Comparison of ENCODE assay signal across 1 cellular context in the genomic region with DNA sequence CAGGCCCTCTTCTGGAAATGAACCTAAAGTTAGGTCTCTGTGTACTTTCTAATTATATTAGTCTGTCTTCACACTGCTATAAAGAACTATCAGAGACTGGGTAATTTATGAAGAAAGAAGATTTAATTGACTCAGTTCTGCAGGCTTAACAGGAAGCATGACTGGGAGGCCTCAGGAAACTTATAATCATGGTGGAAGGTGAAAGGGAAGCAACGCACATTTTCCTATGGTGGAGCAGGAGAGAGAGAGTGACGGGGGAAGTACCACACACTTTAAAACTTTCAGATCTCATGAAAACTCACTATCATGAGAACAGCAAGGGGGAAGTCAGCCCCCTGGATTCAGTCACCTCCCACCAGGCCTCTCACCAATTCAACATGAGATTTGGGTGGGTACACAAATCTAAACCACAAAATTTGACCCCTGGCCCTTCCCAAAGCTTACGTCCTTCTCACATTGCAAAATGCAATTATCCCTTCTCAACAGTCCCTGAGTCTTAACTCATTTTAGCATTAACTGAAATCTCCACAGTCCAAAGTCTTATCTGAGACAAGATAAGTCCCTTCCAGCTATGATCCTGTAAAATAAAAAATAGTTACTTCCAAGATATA.
TF ChIP-seq lines count a peak whose summit lies in the region.

No MANE protein-coding gene starts in this region.

TF ChIP-seq in SK-N-SH treated with all-trans-retinoic acid at 6 μM for 48 hours, 23 proteins besides CTCF, POLR2A, EP300 and RAD21 (continued from another document):
- TF ChIP-seq, protein P1, sequence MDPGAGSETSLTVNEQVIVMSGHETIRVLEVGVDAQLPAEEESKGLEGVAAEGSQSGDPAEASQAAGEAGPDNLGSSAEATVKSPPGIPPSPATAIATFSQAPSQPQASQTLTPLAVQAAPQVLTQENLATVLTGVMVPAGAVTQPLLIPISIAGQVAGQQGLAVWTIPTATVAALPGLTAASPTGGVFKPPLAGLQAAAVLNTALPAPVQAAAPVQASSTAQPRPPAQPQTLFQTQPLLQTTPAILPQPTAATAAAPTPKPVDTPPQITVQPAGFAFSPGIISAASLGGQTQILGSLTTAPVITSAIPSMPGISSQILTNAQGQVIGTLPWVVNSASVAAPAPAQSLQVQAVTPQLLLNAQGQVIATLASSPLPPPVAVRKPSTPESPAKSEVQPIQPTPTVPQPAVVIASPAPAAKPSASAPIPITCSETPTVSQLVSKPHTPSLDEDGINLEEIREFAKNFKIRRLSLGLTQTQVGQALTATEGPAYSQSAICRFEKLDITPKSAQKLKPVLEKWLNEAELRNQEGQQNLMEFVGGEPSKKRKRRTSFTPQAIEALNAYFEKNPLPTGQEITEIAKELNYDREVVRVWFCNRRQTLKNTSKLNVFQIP (CRISPR knock-in tag; IDR thresholded peaks at IDR 0.05; ENCODE audit: borderline replicate concordance, low read depth), result no peak
- TF ChIP-seq, protein P2, sequence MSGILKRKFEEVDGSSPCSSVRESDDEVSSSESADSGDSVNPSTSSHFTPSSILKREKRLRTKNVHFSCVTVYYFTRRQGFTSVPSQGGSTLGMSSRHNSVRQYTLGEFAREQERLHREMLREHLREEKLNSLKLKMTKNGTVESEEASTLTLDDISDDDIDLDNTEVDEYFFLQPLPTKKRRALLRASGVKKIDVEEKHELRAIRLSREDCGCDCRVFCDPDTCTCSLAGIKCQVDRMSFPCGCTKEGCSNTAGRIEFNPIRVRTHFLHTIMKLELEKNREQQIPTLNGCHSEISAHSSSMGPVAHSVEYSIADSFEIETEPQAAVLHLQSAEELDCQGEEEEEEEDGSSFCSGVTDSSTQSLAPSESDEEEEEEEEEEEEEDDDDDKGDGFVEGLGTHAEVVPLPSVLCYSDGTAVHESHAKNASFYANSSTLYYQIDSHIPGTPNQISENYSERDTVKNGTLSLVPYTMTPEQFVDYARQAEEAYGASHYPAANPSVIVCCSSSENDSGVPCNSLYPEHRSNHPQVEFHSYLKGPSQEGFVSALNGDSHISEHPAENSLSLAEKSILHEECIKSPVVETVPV (CRISPR knock-in tag; IDR thresholded peaks at IDR 0.05), result no peak
- TF ChIP-seq TCF4 (CRISPR knock-in tag; IDR thresholded peaks at IDR 0.05; ENCODE audit: borderline replicate concordance) (no peak), ZC3H10 (CRISPR knock-in tag; IDR thresholded peaks at IDR 0.05) (no peak)
- TF ChIP-seq, protein P3, sequence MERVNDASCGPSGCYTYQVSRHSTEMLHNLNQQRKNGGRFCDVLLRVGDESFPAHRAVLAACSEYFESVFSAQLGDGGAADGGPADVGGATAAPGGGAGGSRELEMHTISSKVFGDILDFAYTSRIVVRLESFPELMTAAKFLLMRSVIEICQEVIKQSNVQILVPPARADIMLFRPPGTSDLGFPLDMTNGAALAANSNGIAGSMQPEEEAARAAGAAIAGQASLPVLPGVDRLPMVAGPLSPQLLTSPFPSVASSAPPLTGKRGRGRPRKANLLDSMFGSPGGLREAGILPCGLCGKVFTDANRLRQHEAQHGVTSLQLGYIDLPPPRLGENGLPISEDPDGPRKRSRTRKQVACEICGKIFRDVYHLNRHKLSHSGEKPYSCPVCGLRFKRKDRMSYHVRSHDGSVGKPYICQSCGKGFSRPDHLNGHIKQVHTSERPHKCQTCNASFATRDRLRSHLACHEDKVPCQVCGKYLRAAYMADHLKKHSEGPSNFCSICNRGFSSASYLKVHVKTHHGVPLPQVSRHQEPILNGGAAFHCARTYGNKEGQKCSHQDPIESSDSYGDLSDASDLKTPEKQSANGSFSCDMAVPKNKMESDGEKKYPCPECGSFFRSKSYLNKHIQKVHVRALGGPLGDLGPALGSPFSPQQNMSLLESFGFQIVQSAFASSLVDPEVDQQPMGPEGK (CRISPR knock-in tag; IDR thresholded peaks at IDR 0.05; ENCODE audit: borderline replicate concordance), result no peak
